9 cellular contexts compared by ENCODE assay signal in genomic region chr5:11384441-11385250, GRCh38.
DNase-seq lines count a peak whose midpoint lies in the region; ATAC-seq, FAIRE-seq and TF ChIP-seq lines count a peak whose summit lies in the region.
"Had no signal": no experiment of that assay in that cellular context is flagged by ENCODE, and none has a peak within 500 bp of the region (broad histone marks: within the 10 kb centered on the region; RNA-seq: fewer than 3 reads in every experiment).

No MANE protein-coding gene starts in this region.

- no peak overlapping the region for H3K27ac ChIP-seq in neural cell (ENCODE audit: low read length)

- H3K9ac ChIP-seq in neural cell (ENCODE audit: low read length) = no peak overlapping the region

- no peak for TF ChIP-seq EP300 in neural cell (conservative IDR thresholded peaks at IDR 0.05; ENCODE audit: poor library complexity, severe bottlenecking)

- H3K9me3 ChIP-seq in neural cell (ENCODE audit: low read length) = no peaks in the 10 kb centered on the region

- TF ChIP-seq POLR2A in GM12892 (IDR thresholded peaks at IDR 0.05; ENCODE audit: low read depth, low read length) = no peak

- H3K9me3 Mint-ChIP-seq in activated CD8-positive, alpha-beta memory T cell treated with anti-CD3 and anti-CD28 coated beads, Interleukin-2, amount 10 ng/mL, durations not matched to agents 7 days and 5 days (ENCODE audit: low read depth) = no peaks in the 10 kb centered on the region
- H3K9me3 Mint-ChIP-seq: dendritic cell treated with granulocyte-macrophage colony-stimulating factor and Interleukin-4, amounts not matched to agents 40 ng/mL and 50 ng/mL, for 4 days had no signal

- no peaks in the 10 kb centered on the region for H3F3A ChIP-seq in neural cell (ENCODE audit: insufficient read depth, low read length, poor library complexity, severe bottlenecking)

- H3K27ac Mint-ChIP-seq in activated CD8-positive, alpha-beta memory T cell treated with anti-CD3 and anti-CD28 coated beads, Interleukin-2, amount 10 ng/mL, durations not matched to agents 7 days and 5 days = no peak overlapping the region
- H3K27ac Mint-ChIP-seq: dendritic cell treated with granulocyte-macrophage colony-stimulating factor and Interleukin-4, amounts not matched to agents 40 ng/mL and 50 ng/mL, for 4 days had no signal

- TF ChIP-seq RAD21 in neural cell (conservative IDR thresholded peaks at IDR 0.05) = no peak

- peaks cover 5% of the 10 kb centered on the region for H3K36me3 ChIP-seq in neural cell (ENCODE audit: insufficient read depth, low read length)

- no peaks in the 10 kb centered on the region for H4K20me1 ChIP-seq in neural cell (ENCODE audit: insufficient read depth)

- no peak for TF ChIP-seq CTCF in neural cell (IDR thresholded peaks at IDR 0.05; ENCODE audit: poor library complexity, severe bottlenecking)

- H3K4me3 Mint-ChIP-seq in activated CD8-positive, alpha-beta memory T cell treated with anti-CD3 and anti-CD28 coated beads, Interleukin-2, amount 10 ng/mL, durations not matched to agents 7 days and 5 days = no peak overlapping the region
- H3K4me3 Mint-ChIP-seq: dendritic cell treated with granulocyte-macrophage colony-stimulating factor and Interleukin-4, amounts not matched to agents 40 ng/mL and 50 ng/mL, for 4 days had no signal

- H3K36me3 Mint-ChIP-seq in activated CD8-positive, alpha-beta memory T cell treated with anti-CD3 and anti-CD28 coated beads, Interleukin-2, amount 10 ng/mL, durations not matched to agents 7 days and 5 days = peaks cover 4% of the 10 kb centered on the region

- CTCF ChIA-PET in activated CD8-positive, alpha-beta memory T cell treated with anti-CD3 and anti-CD28 coated beads, Interleukin-2, amount 10 ng/mL, durations not matched to agents 7 days and 5 days (lab: Charles Lee) = no interaction called here

- H3K4me3 ChIP-seq in neural cell (ENCODE audit: low read length) = peak overlapping the region; percentile 49

- H3K4me1 Mint-ChIP-seq in activated CD8-positive, alpha-beta memory T cell treated with anti-CD3 and anti-CD28 coated beads, Interleukin-2, amount 10 ng/mL, durations not matched to agents 7 days and 5 days = peaks cover 4% of the 10 kb centered on the region

- DNase-seq in C1 segment of cervical spinal cord (lab: John Stamatoyannopoulos, UW) = peak in 10 of 14 donors; percentile 25 to 72 (median 51)
- DNase-seq in NCI-H2171 (lab: John Stamatoyannopoulos, UW) = peak; percentile 60
- DNase-seq in germinal center (ENCODE audit: low spot score) = peak; percentile 6
- DNase-seq in AG08396 (ENCODE audit: low spot score) = no peak
- DNase-seq in GM12892 (ENCODE audit: insufficient read length) = no peak
- DNase-seq in activated CD8-positive, alpha-beta memory T cell treated with anti-CD3 and anti-CD28 coated beads, Interleukin-2, amount 10 ng/mL, durations not matched to agents 7 days and 5 days = no peak

- no peak for FAIRE-seq in GM12892 (lab: Jason Lieb, UNC)

- H3K9me2 ChIP-seq in neural cell (ENCODE audit: insufficient read depth, low read length) = no peaks in the 10 kb centered on the region

- no peaks in the 10 kb centered on the region for H3K79me2 ChIP-seq in neural cell (replicated peaks; ENCODE audit: insufficient read depth, low read length)

- H3K27me3 ChIP-seq in neural cell (ENCODE audit: insufficient read depth, low read depth, low read length) = peaks cover 19% of the 10 kb centered on the region

- H3K4me2 ChIP-seq in neural cell (ENCODE audit: low read length) = no peak overlapping the region

- H2AFZ ChIP-seq in neural cell (ENCODE audit: low read depth, low read length) = no peak overlapping the region

- no peak for ATAC-seq in HG02623 (IDR thresholded peaks at IDR 0.05; ENCODE audit: unreplicated experiment)
- no peak for ATAC-seq in activated CD8-positive, alpha-beta memory T cell treated with anti-CD3 and anti-CD28 coated beads, Interleukin-2, amount 10 ng/mL, durations not matched to agents 7 days and 5 days

- H3K27me3 Mint-ChIP-seq in activated CD8-positive, alpha-beta memory T cell treated with anti-CD3 and anti-CD28 coated beads, Interleukin-2, amount 10 ng/mL, durations not matched to agents 7 days and 5 days = peaks cover 33% of the 10 kb centered on the region

TF ChIP-seq in neural cell, 6 proteins besides CTCF, POLR2A, EP300 and RAD21:
- TF ChIP-seq TAF1 (IDR thresholded peaks at IDR 0.05; ENCODE audit: low read depth) (no peak), POLR2AphosphoS5 (IDR thresholded peaks at IDR 0.05) (no peak), EZH2 (IDR thresholded peaks at IDR 0.05; ENCODE audit: borderline replicate concordance, insufficient read depth, low read length, poor library complexity, severe bottlenecking) (no peak), SMC3 (conservative IDR thresholded peaks at IDR 0.05; ENCODE audit: poor library complexity) (no peak), MXI1 (conservative IDR thresholded peaks at IDR 0.05; ENCODE audit: poor library complexity, severe bottlenecking) (no peak)
- TF ChIP-seq, protein P1, sequence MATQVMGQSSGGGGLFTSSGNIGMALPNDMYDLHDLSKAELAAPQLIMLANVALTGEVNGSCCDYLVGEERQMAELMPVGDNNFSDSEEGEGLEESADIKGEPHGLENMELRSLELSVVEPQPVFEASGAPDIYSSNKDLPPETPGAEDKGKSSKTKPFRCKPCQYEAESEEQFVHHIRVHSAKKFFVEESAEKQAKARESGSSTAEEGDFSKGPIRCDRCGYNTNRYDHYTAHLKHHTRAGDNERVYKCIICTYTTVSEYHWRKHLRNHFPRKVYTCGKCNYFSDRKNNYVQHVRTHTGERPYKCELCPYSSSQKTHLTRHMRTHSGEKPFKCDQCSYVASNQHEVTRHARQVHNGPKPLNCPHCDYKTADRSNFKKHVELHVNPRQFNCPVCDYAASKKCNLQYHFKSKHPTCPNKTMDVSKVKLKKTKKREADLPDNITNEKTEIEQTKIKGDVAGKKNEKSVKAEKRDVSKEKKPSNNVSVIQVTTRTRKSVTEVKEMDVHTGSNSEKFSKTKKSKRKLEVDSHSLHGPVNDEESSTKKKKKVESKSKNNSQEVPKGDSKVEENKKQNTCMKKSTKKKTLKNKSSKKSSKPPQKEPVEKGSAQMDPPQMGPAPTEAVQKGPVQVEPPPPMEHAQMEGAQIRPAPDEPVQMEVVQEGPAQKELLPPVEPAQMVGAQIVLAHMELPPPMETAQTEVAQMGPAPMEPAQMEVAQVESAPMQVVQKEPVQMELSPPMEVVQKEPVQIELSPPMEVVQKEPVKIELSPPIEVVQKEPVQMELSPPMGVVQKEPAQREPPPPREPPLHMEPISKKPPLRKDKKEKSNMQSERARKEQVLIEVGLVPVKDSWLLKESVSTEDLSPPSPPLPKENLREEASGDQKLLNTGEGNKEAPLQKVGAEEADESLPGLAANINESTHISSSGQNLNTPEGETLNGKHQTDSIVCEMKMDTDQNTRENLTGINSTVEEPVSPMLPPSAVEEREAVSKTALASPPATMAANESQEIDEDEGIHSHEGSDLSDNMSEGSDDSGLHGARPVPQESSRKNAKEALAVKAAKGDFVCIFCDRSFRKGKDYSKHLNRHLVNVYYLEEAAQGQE (IDR thresholded peaks at IDR 0.05; ENCODE audit: borderline replicate concordance) = no peak

Comparison
In these comparisons a context has a peak if more than half of its experiments do, and no peak if none do; other contexts are left out.
1. DNase-seq: peak in C1 segment of cervical spinal cord (10 of 14), NCI-H2171 (single experiment) and germinal center (single experiment); none in AG08396 (single experiment), GM12892 (single experiment) and activated CD8-positive, alpha-beta memory T cell treated with anti-CD3 and anti-CD28 coated beads, Interleukin-2, amount 10 ng/mL, durations not matched to agents 7 days and 5 days (single experiment).